2 cellular contexts compared by ENCODE assay signal in genomic region chr16:30876867-30877266, GRCh38.
A peak's percentile ranks its signal among the peaks of the same experiment; 100 is the strongest.
TF ChIP-seq lines count a peak whose summit lies in the region.

No MANE protein-coding gene starts in this region.

TF ChIP-seq in HEK293T, 16 proteins besides CTCF, POLR2A, EP300 and RAD21:
- no peak for TF ChIP-seq HDGF (IDR thresholded peaks at IDR 0.05; ENCODE audit: borderline replicate concordance)
- no peak for TF ChIP-seq SUZ12 (IDR thresholded peaks at IDR 0.05)
- no peak for TF ChIP-seq FOXM1 (IDR thresholded peaks at IDR 0.05; ENCODE audit: borderline replicate concordance)
- no peak for TF ChIP-seq ARNT (IDR thresholded peaks at IDR 0.05)
- TF ChIP-seq ZNF384 (IDR thresholded peaks at IDR 0.05) = no peak
- no peak for TF ChIP-seq L3MBTL2 (conservative IDR thresholded peaks at IDR 0.05)
- TF ChIP-seq, protein P1, sequence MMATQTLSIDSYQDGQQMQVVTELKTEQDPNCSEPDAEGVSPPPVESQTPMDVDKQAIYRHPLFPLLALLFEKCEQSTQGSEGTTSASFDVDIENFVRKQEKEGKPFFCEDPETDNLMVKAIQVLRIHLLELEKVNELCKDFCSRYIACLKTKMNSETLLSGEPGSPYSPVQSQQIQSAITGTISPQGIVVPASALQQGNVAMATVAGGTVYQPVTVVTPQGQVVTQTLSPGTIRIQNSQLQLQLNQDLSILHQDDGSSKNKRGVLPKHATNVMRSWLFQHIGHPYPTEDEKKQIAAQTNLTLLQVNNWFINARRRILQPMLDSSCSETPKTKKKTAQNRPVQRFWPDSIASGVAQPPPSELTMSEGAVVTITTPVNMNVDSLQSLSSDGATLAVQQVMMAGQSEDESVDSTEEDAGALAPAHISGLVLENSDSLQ (IDR thresholded peaks at IDR 0.05) = no peak
- no peak for TF ChIP-seq LEF1 (IDR thresholded peaks at IDR 0.05; ENCODE audit: borderline replicate concordance)
- no peak for TF ChIP-seq FOXA1 (IDR thresholded peaks at IDR 0.05)
- no peak for TF ChIP-seq NFRKB (IDR thresholded peaks at IDR 0.05)
- TF ChIP-seq ELF4 (IDR thresholded peaks at IDR 0.05) = no peak
- no peak for TF ChIP-seq TARDBP (IDR thresholded peaks at IDR 0.05)
- no peak for TF ChIP-seq FOXK2 (IDR thresholded peaks at IDR 0.05)
- TF ChIP-seq SP1 (IDR thresholded peaks at IDR 0.05) = no peak
- no peak for TF ChIP-seq BHLHE40 (IDR thresholded peaks at IDR 0.05; ENCODE audit: borderline replicate concordance)
- TF ChIP-seq CTBP1 (IDR thresholded peaks at IDR 0.05; ENCODE audit: borderline replicate concordance) = no peak

TF ChIP-seq in GM12878, 131 proteins besides CTCF, POLR2A, EP300 and RAD21:
- TF ChIP-seq ZNF207 (IDR thresholded peaks at IDR 0.05; ENCODE audit: borderline replicate concordance) (no peak), HDGF (IDR thresholded peaks at IDR 0.05) (0 out of 2 replicates have a peak, but pooled peaks have one; percentile 11)
TF ChIP-seq in GM12878: peak in this region for 1.
